ENCODE assay signal across 12 cellular contexts in the genomic region with DNA sequence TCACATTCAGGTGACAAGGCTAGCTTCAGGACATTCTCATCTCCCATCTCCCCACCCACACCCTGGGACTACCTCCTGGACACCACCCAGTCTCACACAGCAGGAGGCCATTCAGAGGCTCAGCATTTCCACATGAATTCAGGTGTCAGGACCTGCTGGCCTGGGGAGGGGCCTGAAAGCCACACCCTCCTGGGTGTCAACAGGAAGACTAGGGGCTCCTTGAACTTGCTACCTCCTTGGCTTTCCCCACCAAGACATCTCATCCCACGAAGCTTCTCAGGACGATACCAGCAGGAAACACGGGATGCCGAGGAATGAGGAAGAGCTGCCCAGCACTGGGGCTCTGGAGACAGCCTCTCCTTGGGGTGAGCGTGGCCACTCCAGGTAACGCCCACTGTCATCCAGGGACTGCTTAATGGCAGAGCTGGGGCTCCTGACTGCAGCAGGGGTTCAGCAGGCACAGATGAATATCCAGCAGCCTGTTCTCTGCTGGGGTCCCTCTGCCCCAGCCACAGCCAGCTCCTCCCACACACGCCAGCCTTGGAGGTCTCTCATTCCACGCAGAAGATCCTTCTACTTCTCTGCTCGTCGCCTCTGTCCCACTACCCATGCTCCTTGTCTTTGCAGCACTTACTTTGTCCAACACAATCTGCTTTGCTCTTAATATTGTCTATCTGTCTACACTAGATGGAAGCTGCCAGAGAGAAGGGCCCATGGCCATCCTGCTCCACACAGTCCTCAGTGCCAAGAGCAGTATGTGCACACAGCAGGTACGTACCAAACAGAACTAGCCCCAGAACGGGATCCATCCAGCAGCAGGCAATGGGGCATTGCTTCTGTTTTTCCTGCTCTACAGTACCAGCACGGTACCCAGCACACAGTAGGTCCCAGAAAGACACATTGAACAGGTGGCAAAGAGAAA.
DNase-seq lines count a peak whose midpoint lies in the region; ATAC-seq lines count a peak whose summit lies in the region.
"Had no signal": no experiment of that assay in that cellular context is flagged by ENCODE, and none has a peak within 500 bp of the region (broad histone marks: within the 10 kb centered on the region; RNA-seq: fewer than 3 reads in every experiment).

No MANE protein-coding gene starts in this region.

- no peaks in the 10 kb centered on the region for H3K36me3 Mint-ChIP-seq in stimulated activated naive CD8-positive, alpha-beta T cell treated with anti-CD3 and anti-CD28 coated beads, Interleukin-15, Interleukin-2, amounts not matched to agents 100 ng/mL and 50 ng/mL, for 24 hours (ENCODE audit: low read depth)
- H3K36me3 Mint-ChIP-seq in effector memory CD8-positive, alpha-beta T cell (ENCODE audit: insufficient read depth) = peaks cover 62% of the 10 kb centered on the region
- no peaks in the 10 kb centered on the region for H3K36me3 Mint-ChIP-seq in natural killer cell treated with Interleukin-12 subunit alpha and Interleukin-12 subunit beta and Interleukin-15 and Interleukin-18, amount 100 ng/mL, for 72 hours

- H3K4me1 Mint-ChIP-seq in stimulated activated naive CD8-positive, alpha-beta T cell treated with anti-CD3 and anti-CD28 coated beads, Interleukin-15, Interleukin-2, amounts not matched to agents 100 ng/mL and 50 ng/mL, for 24 hours (ENCODE audit: low read depth) = peaks cover 75% of the 10 kb centered on the region
- peaks cover 80% of the 10 kb centered on the region for H3K4me1 Mint-ChIP-seq in stimulated activated naive CD8-positive, alpha-beta T cell treated with anti-CD3 and anti-CD28 coated beads, Interleukin-15, amount 100 ng/mL, for 72 hours
- peaks cover 83 to 90% of the 10 kb centered on the region in 2 donors for H3K4me1 Mint-ChIP-seq in effector memory CD8-positive, alpha-beta T cell (ENCODE audit: low read depth in 2 of 2)
- H3K4me1 Mint-ChIP-seq in natural killer cell treated with Interleukin-12 subunit alpha and Interleukin-12 subunit beta and Interleukin-15 and Interleukin-18, amount 100 ng/mL, for 72 hours (ENCODE audit: low read depth in 2 of 2) = peaks cover 59 to 70% of the 10 kb centered on the region in 2 donors

- no peaks in the 10 kb centered on the region for H3K27me3 Mint-ChIP-seq in stimulated activated naive CD8-positive, alpha-beta T cell treated with anti-CD3 and anti-CD28 coated beads, Interleukin-15, Interleukin-2, amounts not matched to agents 100 ng/mL and 50 ng/mL, for 24 hours
- H3K27me3 Mint-ChIP-seq in stimulated activated naive CD8-positive, alpha-beta T cell treated with anti-CD3 and anti-CD28 coated beads, Interleukin-15, amount 100 ng/mL, for 72 hours = no peaks in the 10 kb centered on the region
- H3K27me3 Mint-ChIP-seq in effector memory CD8-positive, alpha-beta T cell = no peaks in the 10 kb centered on the region
- H3K27me3 Mint-ChIP-seq in natural killer cell treated with Interleukin-12 subunit alpha and Interleukin-12 subunit beta and Interleukin-15 and Interleukin-18, amount 100 ng/mL, for 72 hours = peaks cover 0 to 2% of the 10 kb centered on the region in 2 donors

- peak overlapping the region; percentile 28 for H3K27ac Mint-ChIP-seq in stimulated activated naive CD8-positive, alpha-beta T cell treated with anti-CD3 and anti-CD28 coated beads, Interleukin-15, Interleukin-2, amounts not matched to agents 100 ng/mL and 50 ng/mL, for 24 hours
- peak overlapping the region in 1 of 2 donors; percentile 80 for H3K27ac Mint-ChIP-seq in stimulated activated naive CD8-positive, alpha-beta T cell treated with anti-CD3 and anti-CD28 coated beads, Interleukin-15, amount 100 ng/mL, for 72 hours
- H3K27ac Mint-ChIP-seq in effector memory CD8-positive, alpha-beta T cell = peak overlapping the region; percentile 99 to 100
- peak overlapping the region; percentile 64 to 82 for H3K27ac Mint-ChIP-seq in natural killer cell treated with Interleukin-12 subunit alpha and Interleukin-12 subunit beta and Interleukin-15 and Interleukin-18, amount 100 ng/mL, for 72 hours

- H3K4me3 Mint-ChIP-seq in stimulated activated naive CD8-positive, alpha-beta T cell treated with anti-CD3 and anti-CD28 coated beads, Interleukin-15, Interleukin-2, amounts not matched to agents 100 ng/mL and 50 ng/mL, for 24 hours = no peak overlapping the region
- H3K4me3 Mint-ChIP-seq in stimulated activated naive CD8-positive, alpha-beta T cell treated with anti-CD3 and anti-CD28 coated beads, Interleukin-15, amount 100 ng/mL, for 72 hours = no peak overlapping the region
- peak overlapping the region; percentile 6 to 52 for H3K4me3 Mint-ChIP-seq in effector memory CD8-positive, alpha-beta T cell
- H3K4me3 Mint-ChIP-seq in natural killer cell treated with Interleukin-12 subunit alpha and Interleukin-12 subunit beta and Interleukin-15 and Interleukin-18, amount 100 ng/mL, for 72 hours = peak overlapping the region; percentile 14

- H3K9me3 Mint-ChIP-seq in stimulated activated naive CD8-positive, alpha-beta T cell treated with anti-CD3 and anti-CD28 coated beads, Interleukin-15, Interleukin-2, amounts not matched to agents 100 ng/mL and 50 ng/mL, for 24 hours = no peaks in the 10 kb centered on the region
- H3K9me3 Mint-ChIP-seq in stimulated activated naive CD8-positive, alpha-beta T cell treated with anti-CD3 and anti-CD28 coated beads, Interleukin-15, amount 100 ng/mL, for 72 hours = no peaks in the 10 kb centered on the region
- no peaks in the 10 kb centered on the region for H3K9me3 Mint-ChIP-seq in effector memory CD8-positive, alpha-beta T cell
- H3K9me3 Mint-ChIP-seq in natural killer cell treated with Interleukin-12 subunit alpha and Interleukin-12 subunit beta and Interleukin-15 and Interleukin-18, amount 100 ng/mL, for 72 hours = no peaks in the 10 kb centered on the region

- no peak for ATAC-seq in stimulated activated naive CD8-positive, alpha-beta T cell treated with anti-CD3 and anti-CD28 coated beads, Interleukin-15, amount 100 ng/mL, for 72 hours
- ATAC-seq in effector memory CD8-positive, alpha-beta T cell (replicated peaks) = no peak
- ATAC-seq in natural killer cell treated with Interleukin-12 subunit alpha and Interleukin-12 subunit beta and Interleukin-15 and Interleukin-18, amount 100 ng/mL, for 72 hours = no peak
- no peak for ATAC-seq in HG03175 (IDR thresholded peaks at IDR 0.05; ENCODE audit: unreplicated experiment)

- DNase-seq in stimulated activated naive CD8-positive, alpha-beta T cell treated with anti-CD3 and anti-CD28 coated beads, Interleukin-15, amount 100 ng/mL, for 72 hours = no peak
- DNase-seq in effector memory CD8-positive, alpha-beta T cell = no peak
- DNase-seq in natural killer cell treated with Interleukin-12 subunit alpha and Interleukin-12 subunit beta and Interleukin-15 and Interleukin-18, amount 100 ng/mL, for 72 hours (ENCODE audit: low spot score) = no peak
- DNase-seq in iPS-NIHi11 (ENCODE audit: low spot score) (no peak), GM03348 (ENCODE audit: low spot score) (no peak), NOMO-1 (lab: John Stamatoyannopoulos, UW; ENCODE audit: unreplicated experiment in 2 of 2) (no peak)
- DNase-seq: activated CD4-positive, alpha-beta T cell treated with anti-CD3 and anti-CD28 coated beads for 48 hours; activated naive CD4-positive, alpha-beta T cell treated with anti-CD3 and anti-CD28 coated beads, Interleukin-2, amount 50 U/mL, for 16 hours; NCI-H187 treated with DMSO at 0.1 percent for 48 hours; SK-N-SH had no signal

Comparison
In these comparisons a context has a peak if more than half of its experiments do, and no peak if none do; other contexts are left out.
1. H3K4me3 Mint-ChIP-seq: peak in effector memory CD8-positive, alpha-beta T cell (2 of 2) and natural killer cell treated with Interleukin-12 subunit alpha and Interleukin-12 subunit beta and Interleukin-15 and Interleukin-18, amount 100 ng/mL, for 72 hours (single experiment); none in stimulated activated naive CD8-positive, alpha-beta T cell treated with anti-CD3 and anti-CD28 coated beads, Interleukin-15, Interleukin-2, amounts not matched to agents 100 ng/mL and 50 ng/mL, for 24 hours (single experiment) and stimulated activated naive CD8-positive, alpha-beta T cell treated with anti-CD3 and anti-CD28 coated beads, Interleukin-15, amount 100 ng/mL, for 72 hours (0 of 2).